In the genomic region with DNA sequence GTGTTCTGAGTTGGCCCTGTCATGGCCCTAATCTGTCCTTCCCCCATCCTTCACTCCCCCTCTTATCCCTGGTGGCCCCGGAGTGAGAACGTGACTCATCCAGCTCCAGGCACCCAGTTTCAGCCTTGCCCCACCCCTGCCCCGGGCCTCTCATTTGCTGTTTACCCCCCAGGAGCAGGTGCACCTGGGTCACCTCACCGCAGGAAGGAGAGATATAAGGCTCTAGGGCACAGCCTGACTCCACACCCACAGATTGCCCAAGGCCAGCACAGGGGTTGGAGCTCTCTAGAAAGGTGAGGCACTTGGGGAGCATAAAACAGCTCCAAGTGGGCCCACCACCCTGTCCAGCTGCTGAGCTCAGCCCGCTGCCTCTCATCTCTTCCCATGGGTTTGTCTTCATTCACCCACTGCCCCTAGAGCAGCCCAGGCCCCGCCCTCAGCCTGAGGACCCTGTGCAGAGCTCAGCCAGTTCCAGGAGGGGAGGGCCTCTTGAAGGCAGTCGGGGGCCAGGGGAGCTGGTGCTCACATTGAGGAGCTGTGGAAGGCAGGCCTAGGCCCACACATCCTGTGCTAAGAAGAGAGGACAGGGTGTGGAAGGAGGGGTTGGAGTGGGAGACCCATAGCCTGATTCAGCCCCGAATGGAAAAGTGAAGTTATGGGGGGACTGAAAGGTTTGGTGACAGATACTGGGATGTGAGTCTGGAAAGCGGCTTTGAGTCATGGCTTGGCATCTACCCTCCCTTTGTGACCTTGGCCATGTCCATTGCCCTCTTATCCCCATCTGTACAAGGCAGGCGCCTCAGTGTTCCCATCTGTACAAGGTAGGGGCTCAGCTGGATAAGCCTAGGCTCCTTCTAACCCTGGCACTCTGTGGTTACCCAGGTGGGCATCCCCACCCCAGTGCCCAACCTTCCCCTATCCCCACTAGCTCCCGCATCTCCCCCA, we compare ENCODE assay signal across 12 cellular contexts. TPM values are rescaled to one million over a fixed set of nuclear protein-coding genes. Genes with fewer than 3 reads are reported as not detected.
DNase-seq lines count a peak whose midpoint lies in the region; ATAC-seq, FAIRE-seq and TF ChIP-seq lines count a peak whose summit lies in the region.
"Had no signal": no experiment of that assay in that cellular context is flagged by ENCODE, and none has a peak within 500 bp of the region (broad histone marks: within the 10 kb centered on the region; RNA-seq: fewer than 3 reads in every experiment).

No MANE protein-coding gene starts in this region.

- peak overlapping the region; percentile 82 to 98 for H3K9ac ChIP-seq in colonic mucosa (ENCODE audit: low read depth in 2 of 2, low read length in 2 of 2)

- no peak for FAIRE-seq in D721Med (lab: Jason Lieb, UNC)

- H3K4me1 ChIP-seq in colonic mucosa (peaks cover 13% of the 10 kb centered on the region), mucosa of descending colon (ENCODE audit: low read depth) (peaks cover 52% of the 10 kb centered on the region)

- H3K36me3 ChIP-seq in colonic mucosa (no peaks in the 10 kb centered on the region), mucosa of descending colon (ENCODE audit: low read depth) (no peaks in the 10 kb centered on the region)
- H3K36me3 ChIP-seq: spleen had no signal

- peak overlapping the region; percentile 97 for H3K27ac ChIP-seq in colonic mucosa
- H3K27ac ChIP-seq: spleen had no signal

- peak; percentile 13 for DNase-seq in D721Med (ENCODE audit: insufficient read length, low spot score)
- DNase-seq in NCI-H1417 treated with DMSO at 0.1 percent for 48 hours (lab: John Stamatoyannopoulos, UW): peak; percentile 16
- DNase-seq in colonic mucosa: peak; percentile 94
- peak; percentile 87 to 92 (median 91) for DNase-seq in mucosa of descending colon
- no peak for DNase-seq in GM03348 (ENCODE audit: low spot score)
- no peak for DNase-seq in stimulated activated CD4-positive, alpha-beta T cell treated with anti-CD3 and anti-CD28 coated beads, Interleukin-4, amount 100 ng/mL, for 4 hours
- DNase-seq: activated T-cell treated with anti-CD3 and anti-CD28 coated beads, Interleukin-2, amount 50 U/mL, for 1 hour; CD4-positive, CD25-positive, alpha-beta regulatory T cell; spleen had no signal

- H3K9me3 ChIP-seq in colonic mucosa: no peaks in the 10 kb centered on the region
- no peaks in the 10 kb centered on the region for H3K9me3 ChIP-seq in mucosa of descending colon
- H3K9me3 ChIP-seq: spleen had no signal

- H3K27me3 ChIP-seq in colonic mucosa: no peaks in the 10 kb centered on the region
- H3K27me3 ChIP-seq: spleen had no signal

- intact Hi-C loops in colonic mucosa (cut with DNase I) (loop anchor here (5.0 kb wide), 1 partner anchor 94 kb away; a partner anchor contains a TSS), mucosa of descending colon (cut with DNase I, micrococcal nuclease) (no loop called here)

- peak; percentile 70 for ATAC-seq in mucosa of descending colon
- ATAC-seq in GM18858 (IDR thresholded peaks at IDR 0.05; ENCODE audit: unreplicated experiment): no peak
- ATAC-seq in HG02798 (IDR thresholded peaks at IDR 0.05; ENCODE audit: poor library complexity, unreplicated experiment): no peak

- H3K4me3 ChIP-seq in colonic mucosa (no peak overlapping the region), mucosa of descending colon (no peak overlapping the region)
- H3K4me3 ChIP-seq: spleen had no signal

- TF ChIP-seq CTCF in D721Med (IDR thresholded peaks at IDR 0.05; ENCODE audit: insufficient read depth, missing control alignments) (no peak), colonic mucosa (IDR thresholded peaks at IDR 0.05) (no peak), mucosa of descending colon (IDR thresholded peaks at IDR 0.05) (no peak)

RNA-seq across cellular contexts. Expression of a gene that starts 16.1 kb away (rescaled TPM):
- total RNA-seq in colonic mucosa: 1 to 10 TPM; 1.6 to 3.1 TPM
- total RNA-seq in mucosa of descending colon: 1 to 10 TPM; 2.4 to 3.5 (median 2.9) TPM
- total RNA-seq: CD4-positive, CD25-positive, alpha-beta regulatory T cell; spleen; T-helper 1 cell treated with Interleukin-12 subunit alpha and Interleukin-12 subunit beta and Interleukin-4 antibody, amounts not matched to agents 30 ng/mL and 1 ng/mL, for 36 hours had no signal

RNA-seq across cellular contexts. Expression of a gene that starts 37.9 kb away (rescaled TPM):
- total RNA-seq in colonic mucosa (10 to 100 TPM; 30.3 to 57.0 TPM), mucosa of descending colon (10 to 100 TPM; 36.3 to 69.6 (median 41.2) TPM)

RNA-seq across cellular contexts. Expression of a gene that starts 53.8 kb away (rescaled TPM):
- total RNA-seq in colonic mucosa (1 to 10 TPM; 2.0 to 2.9 TPM), mucosa of descending colon (1 to 10 TPM; 5.0 to 6.3 (median 6.1) TPM)

Comparison
In these comparisons a context has a peak if more than half of its experiments do, and no peak if none do; other contexts are left out.
1. DNase-seq: peak in D721Med (single experiment), NCI-H1417 treated with DMSO at 0.1 percent for 48 hours (single experiment), colonic mucosa (single experiment) and mucosa of descending colon (3 of 3); none in GM03348 (single experiment) and stimulated activated CD4-positive, alpha-beta T cell treated with anti-CD3 and anti-CD28 coated beads, Interleukin-4, amount 100 ng/mL, for 4 hours (0 of 2).